15 cellular contexts compared by ENCODE assay signal in the genomic region with DNA sequence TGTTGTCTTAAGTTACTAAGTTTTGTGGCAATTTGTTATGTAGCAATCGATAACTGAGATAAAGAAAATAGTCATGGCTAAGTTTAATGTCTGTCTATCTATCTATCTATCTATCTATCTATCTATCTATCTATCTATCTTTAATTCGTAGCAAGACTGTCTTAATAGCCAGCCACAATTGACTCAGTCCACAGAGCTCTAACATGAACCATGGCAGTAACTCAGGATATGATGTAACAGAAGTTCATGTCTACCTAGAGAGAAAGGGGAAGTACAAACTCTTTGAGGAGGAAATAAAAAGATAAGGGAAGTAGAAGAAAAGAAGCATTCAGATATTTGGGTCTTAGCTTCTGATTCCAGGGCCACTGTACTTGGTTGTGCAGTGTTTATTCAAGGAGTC.
DNase-seq lines count a peak whose midpoint lies in the region; ATAC-seq lines count a peak whose summit lies in the region.
"Had no signal": no experiment of that assay in that cellular context is flagged by ENCODE, and none has a peak within 500 bp of the region (broad histone marks: within the 10 kb centered on the region; RNA-seq: fewer than 3 reads in every experiment).

No MANE protein-coding gene starts in this region.

- DNase-seq in Ammon's horn (ENCODE audit: low spot score): peak; percentile 40
- peak; percentile 98 to 99 for DNase-seq in Kasumi-1 (lab: John Stamatoyannopoulos, UW)
- peak; percentile 98 for DNase-seq in SKM-1 (lab: John Stamatoyannopoulos, UW; ENCODE audit: unreplicated experiment)
- peak; percentile 55 for DNase-seq in iris pigment epithelial cell (ENCODE audit: low read depth)
- no peak for DNase-seq in NCI-H446 (lab: John Stamatoyannopoulos, UW)
- DNase-seq in left ventricle myocardium superior: no peak
- DNase-seq in epidermal melanocyte (ENCODE audit: insufficient read length, low spot score): no peak
- DNase-seq: activated naive CD4-positive, alpha-beta T cell treated with Interleukin-2 at 50 U/mL for 16 hours; left ventricle myocardium inferior; PC-3; substantia nigra; SW 1271 had no signal

- ATAC-seq in HG02885 (IDR thresholded peaks at IDR 0.05; ENCODE audit: poor library complexity, unreplicated experiment) (no peak), left ventricle myocardium superior (no peak)
- ATAC-seq: A549; activated CD4-positive, CD25-positive, alpha-beta regulatory T cell treated with anti-CD3 and anti-CD28 coated beads, Interleukin-2, amount 50 U/mL, for 24 hours; PC-3 had no signal

- intact Hi-C loops in left ventricle myocardium superior (cut with micrococcal nuclease): no loop called here

Comparison
In these comparisons a context has a peak if more than half of its experiments do, and no peak if none do; other contexts are left out.
1. DNase-seq: peak in Ammon's horn (single experiment), Kasumi-1 (2 of 2), SKM-1 (single experiment) and iris pigment epithelial cell (single experiment); none in NCI-H446 (0 of 2), left ventricle myocardium superior (single experiment) and epidermal melanocyte (single experiment).